Comparison of ENCODE assay signal across 8 cellular contexts in the genomic region with DNA sequence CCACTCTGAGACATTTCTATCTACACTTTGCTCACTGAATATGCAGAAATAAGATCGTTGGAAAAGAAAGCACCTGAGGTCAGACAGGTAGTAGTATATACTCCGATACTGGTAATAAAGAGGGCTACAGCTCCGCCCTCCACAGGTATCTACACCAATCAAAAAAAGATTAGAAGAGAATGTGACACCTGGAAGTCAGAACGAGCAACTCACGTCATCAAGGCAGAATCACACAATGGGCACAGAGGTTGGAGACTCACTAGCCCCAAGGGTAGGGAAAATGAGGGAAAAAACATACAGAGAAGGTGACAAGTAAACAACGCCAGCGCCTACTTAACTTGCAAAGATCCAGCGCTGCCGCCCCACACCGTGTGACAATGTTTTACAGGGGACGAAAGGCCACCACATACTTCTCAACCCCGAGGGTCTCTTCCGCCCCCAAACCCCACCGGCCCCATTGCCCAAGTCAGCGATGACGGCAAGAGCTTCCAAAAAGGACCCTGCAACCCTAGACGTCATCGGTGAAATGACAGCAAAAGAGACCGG. TPM values are rescaled to one million over a fixed set of nuclear protein-coding genes. Genes with fewer than 3 reads are reported as not detected.
DNase-seq lines count a peak whose midpoint lies in the region; ATAC-seq and TF ChIP-seq lines count a peak whose summit lies in the region.

No MANE protein-coding gene starts in this region.

- peak; percentile 22 for DNase-seq in EL
- DNase-seq in SJSA1 (ENCODE audit: low read depth in 1 of 2, low spot score in 2 of 2) = peak in 1 of 2 experiments; percentile 17
- DNase-seq in caudate nucleus (lab: John Stamatoyannopoulos, UW) = peak in 32 of 61 donors; percentile 8 to 86 (median 54)
- DNase-seq in islet precursor cell = peak; percentile 74
- DNase-seq in smooth muscle cell (lab: John Stamatoyannopoulos, UW; ENCODE audit: unreplicated experiment) = no peak
- no peak for DNase-seq in NK-92 treated with Interleukin-12 subunit alpha and Interleukin-12 subunit beta, amount 100 ng/mL, for 24 hours (lab: John Stamatoyannopoulos, UW)

- ATAC-seq in GM21528 (IDR thresholded peaks at IDR 0.05; ENCODE audit: low FRiP score, unreplicated experiment) = peak; percentile 40

- H3K4me3 ChIP-seq in KMS-11 (IDR thresholded peaks at IDR 0.05; ENCODE audit: insufficient read depth, low read depth, low read length) = no peak overlapping the region
- H3K4me3 ChIP-seq in SJSA1 = peak overlapping the region; percentile 53
- peak overlapping the region; percentile 74 for H3K4me3 ChIP-seq in smooth muscle cell

- H4K20me1 ChIP-seq in KMS-11 (ENCODE audit: insufficient read depth) (no peaks in the 10 kb centered on the region), smooth muscle cell (ENCODE audit: low read depth) (peaks cover 6% of the 10 kb centered on the region)

- H3K27ac ChIP-seq in KMS-11 (peak overlapping the region; percentile 61), SJSA1 (peak overlapping the region; percentile 46), caudate nucleus (ENCODE audit: low read depth, low read length) (peak overlapping the region; percentile 95), smooth muscle cell (ENCODE audit: low read depth) (peak overlapping the region; percentile 82)

- H3K4me2 ChIP-seq in KMS-11 (peak overlapping the region; percentile 68; the same call in 1 of the 2 replicates), smooth muscle cell (peak overlapping the region; percentile 97)

- WGBS in smooth muscle cell (ENCODE audit: low lambda C conversion rate) = 2% methylated on average over 18 of the region's 19 CpGs

- no peaks in the 10 kb centered on the region for H3K27me3 ChIP-seq in KMS-11 (ENCODE audit: insufficient read depth, low read depth)
- H3K27me3 ChIP-seq in SJSA1 (replicated peaks) = no peaks in the 10 kb centered on the region
- no peaks in the 10 kb centered on the region for H3K27me3 ChIP-seq in smooth muscle cell (ENCODE audit: low read depth)

- TF ChIP-seq CTCF in KMS-11 (conservative IDR thresholded peaks at IDR 0.05; ENCODE audit: low read depth, low read length) = no peak
- no peak for TF ChIP-seq CTCF in smooth muscle cell (IDR thresholded peaks at IDR 0.05; ENCODE audit: borderline replicate concordance, insufficient read depth, poor library complexity, severe bottlenecking)

- H3K36me3 ChIP-seq in KMS-11 (ENCODE audit: insufficient read depth) (no peaks in the 10 kb centered on the region), SJSA1 (no peaks in the 10 kb centered on the region), smooth muscle cell (ENCODE audit: low read depth) (no peaks in the 10 kb centered on the region)

- peaks cover 6% of the 10 kb centered on the region; the same call in 1 of the 2 replicates for H3K79me2 ChIP-seq in KMS-11 (ENCODE audit: insufficient read depth, low read depth)
- H3K79me2 ChIP-seq in smooth muscle cell (ENCODE audit: low read depth) = peaks cover 34% of the 10 kb centered on the region

- H3F3A ChIP-seq in smooth muscle cell (ENCODE audit: low read depth) = no peaks in the 10 kb centered on the region

- H3K9ac ChIP-seq in KMS-11 = peak overlapping the region; percentile 77
- peak overlapping the region; percentile 88 for H3K9ac ChIP-seq in smooth muscle cell (ENCODE audit: low read depth)

- H3K9me3 ChIP-seq in SJSA1 (replicated peaks) (no peaks in the 10 kb centered on the region), smooth muscle cell (replicated peaks; ENCODE audit: low read depth) (no peaks in the 10 kb centered on the region)

- peak overlapping the region; percentile 54 for H2AFZ ChIP-seq in KMS-11 (ENCODE audit: low read depth)
- peak overlapping the region; percentile 78 for H2AFZ ChIP-seq in smooth muscle cell (ENCODE audit: low read depth)

- H3K4me1 ChIP-seq in KMS-11 (ENCODE audit: low read depth, poor library complexity, severe bottlenecking) (peaks cover 21% of the 10 kb centered on the region), SJSA1 (replicated peaks) (peaks cover 9% of the 10 kb centered on the region), smooth muscle cell (ENCODE audit: low read depth) (peaks cover 16% of the 10 kb centered on the region)

RNA-seq across cellular contexts. Expression of a gene that starts 0.7 kb away (rescaled TPM):
- 9.3 and 16.4 TPM in 2 replicates for total RNA-seq in SJSA1 (2014; rRNA removed; shearing (Covaris generic))
- 72.4 and 78.5 TPM in 2 replicates for total RNA-seq in smooth muscle cell
- polyA plus RNA-seq in smooth muscle cell = 22.3 and 33.4 TPM in 2 replicates

Comparison
In these comparisons a context has a peak if more than half of its experiments do, and no peak if none do; other contexts are left out.
1. DNase-seq: peak in EL (single experiment), caudate nucleus (32 of 61) and islet precursor cell (single experiment); none in smooth muscle cell (single experiment) and NK-92 treated with Interleukin-12 subunit alpha and Interleukin-12 subunit beta, amount 100 ng/mL, for 24 hours (single experiment).
2. Peak in every context shown above with its lines, with median percentiles within 50 percentile points of each other: H3K27ac ChIP-seq.